Comparison of ENCODE assay signal across 8 cellular contexts in the genomic region with DNA sequence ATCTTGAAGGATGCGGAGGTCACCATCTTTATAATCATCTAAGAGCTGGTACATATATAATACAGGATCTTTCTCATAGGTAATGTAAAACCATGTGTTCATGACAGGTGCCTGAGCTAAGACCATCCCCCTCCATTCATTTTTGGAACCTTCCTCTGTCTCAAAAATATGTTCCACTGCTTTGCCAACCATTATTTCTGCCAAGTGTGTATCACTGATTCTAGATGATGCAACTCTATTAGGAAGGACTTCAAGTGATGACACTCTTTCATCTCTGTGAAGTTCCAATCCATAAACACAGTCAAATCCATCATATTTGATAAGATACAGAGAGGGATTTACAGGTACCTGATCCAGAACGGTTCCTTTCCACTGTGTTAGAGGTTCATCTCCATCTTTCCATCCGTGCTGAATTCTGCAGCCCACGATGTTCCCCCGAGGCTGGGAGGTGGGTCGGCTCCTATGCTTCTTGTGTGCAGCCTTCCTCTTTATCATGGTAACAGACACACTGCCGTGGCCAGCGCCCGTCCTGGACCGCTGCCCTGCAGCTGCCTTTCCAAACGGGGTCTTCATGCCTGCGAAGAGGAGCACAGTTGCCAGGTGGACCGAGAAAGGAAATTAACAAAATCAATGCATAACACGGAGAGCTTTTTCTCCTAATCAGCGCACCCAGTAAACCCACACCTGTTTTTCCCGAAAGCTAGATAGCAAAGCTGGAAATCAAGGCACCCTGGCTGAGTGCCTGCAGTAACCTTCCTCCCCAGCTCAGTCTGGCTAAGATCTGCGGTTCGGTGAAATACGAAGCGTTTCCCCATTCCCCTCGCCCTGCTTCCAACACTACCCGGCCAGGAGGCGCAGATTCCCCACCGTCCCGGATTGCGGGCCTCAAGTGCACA. TPM values are rescaled to one million over a fixed set of nuclear protein-coding genes. Genes with fewer than 3 reads are reported as not detected.
DNase-seq lines count a peak whose midpoint lies in the region; ATAC-seq and TF ChIP-seq lines count a peak whose summit lies in the region.

No MANE protein-coding gene starts in this region.

- peaks cover 31% of the 10 kb centered on the region for H3K36me3 Mint-ChIP-seq in activated T-cell treated with anti-CD3 and anti-CD28 coated beads, Interleukin-2, amount 50 U/mL, for 24 hours (ENCODE audit: low read depth)
- H3K36me3 Mint-ChIP-seq in activated CD8-positive, alpha-beta T cell treated with anti-CD3 and anti-CD28 coated beads for 36 hours (ENCODE audit: low read depth) = peaks cover 15% of the 10 kb centered on the region

- H3K27ac Mint-ChIP-seq in activated T-cell treated with anti-CD3 and anti-CD28 coated beads, Interleukin-2, amount 50 U/mL, for 24 hours = peak overlapping the region; percentile 91
- peak overlapping the region; percentile 88 for H3K27ac Mint-ChIP-seq in activated CD8-positive, alpha-beta T cell treated with anti-CD3 and anti-CD28 coated beads for 36 hours

- no peak for ATAC-seq in activated CD8-positive, alpha-beta T cell treated with anti-CD3 and anti-CD28 coated beads for 36 hours
- peak; percentile 32 to 56 for ATAC-seq in left cardiac atrium
- no peak for ATAC-seq in GM21737 (IDR thresholded peaks at IDR 0.05; ENCODE audit: unreplicated experiment)

- H3K9me3 Mint-ChIP-seq in activated T-cell treated with anti-CD3 and anti-CD28 coated beads, Interleukin-2, amount 50 U/mL, for 24 hours = no peaks in the 10 kb centered on the region
- H3K9me3 Mint-ChIP-seq in activated CD8-positive, alpha-beta T cell treated with anti-CD3 and anti-CD28 coated beads for 36 hours = no peaks in the 10 kb centered on the region

- intact Hi-C loops in activated CD8-positive, alpha-beta T cell treated with anti-CD3 and anti-CD28 coated beads for 36 hours (cut with micrococcal nuclease) = no loop called here
- intact Hi-C loops in left cardiac atrium (cut with DNase I) = no loop called here

- peaks cover 40% of the 10 kb centered on the region for H3K27me3 Mint-ChIP-seq in activated T-cell treated with anti-CD3 and anti-CD28 coated beads, Interleukin-2, amount 50 U/mL, for 24 hours
- H3K27me3 Mint-ChIP-seq in activated CD8-positive, alpha-beta T cell treated with anti-CD3 and anti-CD28 coated beads for 36 hours = no peaks in the 10 kb centered on the region

- CTCF ChIA-PET in activated CD8-positive, alpha-beta T cell treated with anti-CD3 and anti-CD28 coated beads for 36 hours (lab: Charles Lee) = interaction anchor here (0.7 kb wide), 1 partner anchor 8 kb away, joined by 3 read pairs; no protein-coding TSS in a partner anchor

- DNase-seq in activated T-cell treated with anti-CD3 and anti-CD28 coated beads, Interleukin-2, amount 50 U/mL, for 24 hours = no peak
- no peak for DNase-seq in activated T-cell treated with anti-CD3 and anti-CD28 coated beads, Interleukin-2, amount 50 U/mL, for 1 hour
- no peak for DNase-seq in activated CD8-positive, alpha-beta T cell treated with anti-CD3 and anti-CD28 coated beads for 36 hours
- DNase-seq in left cardiac atrium = peak; percentile 18
- peak; percentile 1 for DNase-seq in retinal pigment epithelial cell (ENCODE audit: low read depth)
- DNase-seq in NCI-H128 (lab: John Stamatoyannopoulos, UW; ENCODE audit: unreplicated experiment) = no peak
- no peak for DNase-seq in germinal center (ENCODE audit: low spot score)

- POLR2A ChIA-PET in activated CD8-positive, alpha-beta T cell treated with anti-CD3 and anti-CD28 coated beads for 36 hours (lab: Charles Lee) = no interaction called here

- peaks cover 37% of the 10 kb centered on the region for H3K4me1 Mint-ChIP-seq in activated T-cell treated with anti-CD3 and anti-CD28 coated beads, Interleukin-2, amount 50 U/mL, for 24 hours (ENCODE audit: low read depth)
- peaks cover 22% of the 10 kb centered on the region for H3K4me1 Mint-ChIP-seq in activated CD8-positive, alpha-beta T cell treated with anti-CD3 and anti-CD28 coated beads for 36 hours (ENCODE audit: low read depth)

- TF ChIP-seq CTCF in activated CD8-positive, alpha-beta T cell treated with anti-CD3 and anti-CD28 coated beads for 36 hours (IDR thresholded peaks at IDR 0.05) = no peak
- TF ChIP-seq CTCF in retinal pigment epithelial cell (conservative IDR thresholded peaks at IDR 0.05; ENCODE audit: low read depth, low read length) = no peak

- H3K4me3 ChIP-seq in retinal pigment epithelial cell (ENCODE audit: low read length) = peak overlapping the region; percentile 70

- H3K4me3 Mint-ChIP-seq in activated T-cell treated with anti-CD3 and anti-CD28 coated beads, Interleukin-2, amount 50 U/mL, for 24 hours = peak overlapping the region; percentile 82
- peak overlapping the region; percentile 80 for H3K4me3 Mint-ChIP-seq in activated CD8-positive, alpha-beta T cell treated with anti-CD3 and anti-CD28 coated beads for 36 hours

RNA-seq across cellular contexts. Expression of a gene that starts 0.7 kb away (rescaled TPM):
- total RNA-seq in activated CD8-positive, alpha-beta T cell treated with anti-CD3 and anti-CD28 coated beads for 36 hours = 1 to 10 TPM; 4.6 to 4.7 TPM
- total RNA-seq in left cardiac atrium = 1 to 10 TPM; 5.0 to 6.6 TPM

Comparison
In these comparisons a context has a peak if more than half of its experiments do, and no peak if none do; other contexts are left out.
1. DNase-seq: peak in left cardiac atrium (single experiment) and retinal pigment epithelial cell (single experiment); none in activated T-cell treated with anti-CD3 and anti-CD28 coated beads, Interleukin-2, amount 50 U/mL, for 24 hours (single experiment), activated T-cell treated with anti-CD3 and anti-CD28 coated beads, Interleukin-2, amount 50 U/mL, for 1 hour (single experiment), activated CD8-positive, alpha-beta T cell treated with anti-CD3 and anti-CD28 coated beads for 36 hours (single experiment), NCI-H128 (single experiment) and germinal center (single experiment).
2. ATAC-seq: peak in left cardiac atrium (2 of 2); none in activated CD8-positive, alpha-beta T cell treated with anti-CD3 and anti-CD28 coated beads for 36 hours (single experiment) and GM21737 (single experiment).